In the genomic region with DNA sequence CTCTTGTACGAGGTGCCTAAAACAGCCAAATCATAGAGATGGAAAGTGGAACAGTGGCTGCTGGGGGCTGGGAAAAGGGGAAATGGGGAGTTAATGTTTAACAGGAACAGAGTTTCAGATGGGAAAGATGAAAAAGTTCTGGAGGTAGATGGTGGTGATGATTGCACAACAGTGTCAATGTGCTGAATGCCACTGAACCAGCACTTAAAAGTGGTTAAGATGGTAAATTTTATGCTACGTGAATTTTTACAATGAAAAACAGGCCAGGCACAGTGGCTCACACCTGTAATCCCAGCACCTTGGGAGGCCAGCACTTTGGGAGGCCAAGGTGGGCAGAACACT, we compare ENCODE assay signal across 22 cellular contexts.
DNase-seq lines count a peak whose midpoint lies in the region; ATAC-seq, FAIRE-seq and TF ChIP-seq lines count a peak whose summit lies in the region.
"Had no signal": no experiment of that assay in that cellular context is flagged by ENCODE, and none has a peak within 500 bp of the region (broad histone marks: within the 10 kb centered on the region; RNA-seq: fewer than 3 reads in every experiment).

No MANE protein-coding gene starts in this region.

- POLR2A ChIA-PET in K562 (lab: Yijun Ruan, JAX) = no interaction called here

- no peak overlapping the region for H3K4me2 ChIP-seq in K562 (ENCODE audit: insufficient read depth, low read length)
- H3K4me2 ChIP-seq: SK-N-SH had no signal

- no peaks in the 10 kb centered on the region for H3K4me1 ChIP-seq in K562 (replicated peaks in 1 of 2; ENCODE audit: control insufficient read depth in 2 of 2, insufficient read depth in 2 of 2, low read length in 2 of 2)
- H3K4me1 ChIP-seq in liver (ENCODE audit: control insufficient read depth in 4 of 4, insufficient read depth in 4 of 4, low read length in 3 of 4) = peaks cover 4 to 17% (median 14%) of the 10 kb centered on the region in 4 donors
- H3K4me1 ChIP-seq: Caco-2 had no signal

- H3K9ac ChIP-seq in K562 (ENCODE audit: insufficient read depth in 1 of 2, low read depth in 2 of 2, low read length in 2 of 2) (no peak overlapping the region), liver (ENCODE audit: low read depth in 1 of 2, low read length in 2 of 2) (no peak overlapping the region)
- H3K9ac ChIP-seq: SK-N-SH had no signal

- no peak for TF ChIP-seq POLR2A in K562 (conservative IDR thresholded peaks at IDR 0.05)

- TF ChIP-seq EP300 in K562 (IDR thresholded peaks at IDR 0.05; ENCODE audit: low read length) = no peak

- H3K4me3 ChIP-seq in K562 (no peak overlapping the region), liver (ENCODE audit: low read depth in 1 of 3, low read length in 3 of 3) (peak overlapping the region in 2 of 3 donors; percentile 10 to 39)

- BruUV-seq in K562 (replicated peaks; lab: Mats Ljungman, UMichigan) = no TSS peak

- no peaks in the 10 kb centered on the region for H3K9me1 ChIP-seq in K562 (ENCODE audit: control insufficient read depth, insufficient read depth, low read length)

- no peaks in the 10 kb centered on the region for H4K20me1 ChIP-seq in K562 (replicated peaks; ENCODE audit: control insufficient read depth, insufficient read depth, low read length)

- FAIRE-seq in K562 (lab: Jason Lieb, UNC) = no peak

- CTCF ChIA-PET in K562 (lab: Yijun Ruan, JAX; ENCODE audit: low intra/inter-chr PET ratio) = no interaction called here

- H3K9me3 ChIP-seq in K562 (replicated peaks; ENCODE audit: control insufficient read depth, insufficient read depth, low read depth, low read length) (no peaks in the 10 kb centered on the region), liver (ENCODE audit: control insufficient read depth in 4 of 4, low read length in 3 of 4) (no peaks in the 10 kb centered on the region)
- H3K9me3 ChIP-seq: Caco-2, SK-N-SH had no signal

- in situ Hi-C loops in K562 (cut with MboI) = no loop called here

- WGBS in K562 (ENCODE audit: insufficient coverage, low coverage, missing lambda C conversion rate) = 0% methylated on average over 2 of the region's 2 CpGs
- WGBS in liver = 29% methylated on average over 2 of the region's 2 CpGs

- no peaks in the 10 kb centered on the region for H3K79me2 ChIP-seq in K562 (ENCODE audit: control insufficient read depth, insufficient read depth, low read length)

- H3K27me3 ChIP-seq in K562 (ENCODE audit: control insufficient read depth in 2 of 2, insufficient read depth in 2 of 2, low read length in 2 of 2) (peaks cover 0 to 9% of the 10 kb centered on the region in 2 experiments; a peak in 2 of 5 replicates), liver (ENCODE audit: control insufficient read depth in 4 of 4, insufficient read depth in 4 of 4, low read length in 3 of 4) (no peaks in the 10 kb centered on the region)

- intact Hi-C loops in K562 (cut with micrococcal nuclease) = no loop called here

- no peak overlapping the region for H3K27ac ChIP-seq in K562 (ENCODE audit: extremely low read depth, low read depth, low read length)
- H3K27ac ChIP-seq in liver (ENCODE audit: low read depth in 1 of 2, low read length in 2 of 2) = peak overlapping the region; percentile 21 to 72

- H3K36me3 ChIP-seq in K562 (ENCODE audit: control insufficient read depth, insufficient read depth, low read length) (no peaks in the 10 kb centered on the region), liver (ENCODE audit: control insufficient read depth in 4 of 4, insufficient read depth in 3 of 4, low read depth in 1 of 4, low read length in 3 of 4) (no peaks in the 10 kb centered on the region)

- TF ChIP-seq CTCF in K562 (IDR thresholded peaks at IDR 0.05 in 2 of 3, conservative IDR thresholded peaks at IDR 0.05 in 1 of 3; ENCODE audit: insufficient read depth in 2 of 3, low read depth in 1 of 3, low read length in 3 of 3) (no peak), liver (IDR thresholded peaks at IDR 0.05; ENCODE audit: low read depth, low read length, missing input control) (no peak)

- TF ChIP-seq RAD21 in K562 (CRISPR knock-in tag; conservative IDR thresholded peaks at IDR 0.05 in 1 of 2, IDR thresholded peaks at IDR 0.05 in 1 of 2) (no peak), liver (IDR thresholded peaks at IDR 0.05) (no peak)

- ATAC-seq in HG02759 (IDR thresholded peaks at IDR 0.05; ENCODE audit: unreplicated experiment) = peak; percentile 3
- ATAC-seq in K562 = no peak
- ATAC-seq in GM21526 (IDR thresholded peaks at IDR 0.05; ENCODE audit: low FRiP score, unreplicated experiment) = no peak
- ATAC-seq: HCT116, Panc1 had no signal

- DNase-seq in K562 (ENCODE audit: extremely low read depth in 1 of 4, low spot score in 3 of 4) = no peak
- DNase-seq in cerebellar nuclear complex (lab: John Stamatoyannopoulos, UW) = no peak
- DNase-seq in T-helper 1 cell = no peak
- no peak for DNase-seq in activated naive CD4-positive, alpha-beta T cell treated with anti-CD3 and anti-CD28 coated beads, Interleukin-2, amount 50 U/mL, for 16 hours
- DNase-seq: CD4-positive, alpha-beta memory T cell; DMS 273 treated with DMSO at 0.1 percent for 48 hours; DMS79 treated with DMSO at 0.1 percent for 48 hours; GOT3; KG1; NCI-H1105; NCI-H2029; NCI-H226; NCI-H524; NCI-H774; SIG-M5; SK-N-SH had no signal

- H2AFZ ChIP-seq in K562 (ENCODE audit: low read depth, low read length) = no peak overlapping the region

TF ChIP-seq in K562, 482 proteins besides CTCF, POLR2A, EP300 and RAD21:
- TF ChIP-seq CEBPB (tag; IDR thresholded peaks at IDR 0.05) = 0 out of 2 replicates have a peak, but pooled peaks have one; percentile 43
- TF ChIP-seq FOXP1 (CRISPR knock-in tag; IDR thresholded peaks at IDR 0.05) = no peak
- TF ChIP-seq CEBPG (CRISPR knock-in tag; IDR thresholded peaks at IDR 0.05) = no peak
- 0 out of 4 replicates have a peak, but pooled peaks of 1 of the 2 experiments have one; percentile 27 for TF ChIP-seq CEBPG (tag; conservative IDR thresholded peaks at IDR 0.05 in 1 of 2, IDR thresholded peaks at IDR 0.05 in 1 of 2)

TF ChIP-seq in liver, 16 proteins besides CTCF, POLR2A, EP300 and RAD21:
- TF ChIP-seq JUND (IDR thresholded peaks at IDR 0.05) (no peak), EGR1 (IDR thresholded peaks at IDR 0.05; ENCODE audit: low read depth in 2 of 2) (no peak), FOXA1 (IDR thresholded peaks at IDR 0.05) (no peak), SP1 (IDR thresholded peaks at IDR 0.05) (peak; percentile 55), RXRA (IDR thresholded peaks at IDR 0.05) (peak; percentile 96 to 97), YY1 (IDR thresholded peaks at IDR 0.05) (peak; percentile 57), HNF4A (conservative IDR thresholded peaks at IDR 0.05) (peak; percentile 25 to 45), FOXA2 (IDR thresholded peaks at IDR 0.05) (no peak), HNF4G (IDR thresholded peaks at IDR 0.05) (no peak)
- TF ChIP-seq, protein P1, sequence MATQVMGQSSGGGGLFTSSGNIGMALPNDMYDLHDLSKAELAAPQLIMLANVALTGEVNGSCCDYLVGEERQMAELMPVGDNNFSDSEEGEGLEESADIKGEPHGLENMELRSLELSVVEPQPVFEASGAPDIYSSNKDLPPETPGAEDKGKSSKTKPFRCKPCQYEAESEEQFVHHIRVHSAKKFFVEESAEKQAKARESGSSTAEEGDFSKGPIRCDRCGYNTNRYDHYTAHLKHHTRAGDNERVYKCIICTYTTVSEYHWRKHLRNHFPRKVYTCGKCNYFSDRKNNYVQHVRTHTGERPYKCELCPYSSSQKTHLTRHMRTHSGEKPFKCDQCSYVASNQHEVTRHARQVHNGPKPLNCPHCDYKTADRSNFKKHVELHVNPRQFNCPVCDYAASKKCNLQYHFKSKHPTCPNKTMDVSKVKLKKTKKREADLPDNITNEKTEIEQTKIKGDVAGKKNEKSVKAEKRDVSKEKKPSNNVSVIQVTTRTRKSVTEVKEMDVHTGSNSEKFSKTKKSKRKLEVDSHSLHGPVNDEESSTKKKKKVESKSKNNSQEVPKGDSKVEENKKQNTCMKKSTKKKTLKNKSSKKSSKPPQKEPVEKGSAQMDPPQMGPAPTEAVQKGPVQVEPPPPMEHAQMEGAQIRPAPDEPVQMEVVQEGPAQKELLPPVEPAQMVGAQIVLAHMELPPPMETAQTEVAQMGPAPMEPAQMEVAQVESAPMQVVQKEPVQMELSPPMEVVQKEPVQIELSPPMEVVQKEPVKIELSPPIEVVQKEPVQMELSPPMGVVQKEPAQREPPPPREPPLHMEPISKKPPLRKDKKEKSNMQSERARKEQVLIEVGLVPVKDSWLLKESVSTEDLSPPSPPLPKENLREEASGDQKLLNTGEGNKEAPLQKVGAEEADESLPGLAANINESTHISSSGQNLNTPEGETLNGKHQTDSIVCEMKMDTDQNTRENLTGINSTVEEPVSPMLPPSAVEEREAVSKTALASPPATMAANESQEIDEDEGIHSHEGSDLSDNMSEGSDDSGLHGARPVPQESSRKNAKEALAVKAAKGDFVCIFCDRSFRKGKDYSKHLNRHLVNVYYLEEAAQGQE (IDR thresholded peaks at IDR 0.05) = peak; percentile 35
- TF ChIP-seq, protein P2, sequence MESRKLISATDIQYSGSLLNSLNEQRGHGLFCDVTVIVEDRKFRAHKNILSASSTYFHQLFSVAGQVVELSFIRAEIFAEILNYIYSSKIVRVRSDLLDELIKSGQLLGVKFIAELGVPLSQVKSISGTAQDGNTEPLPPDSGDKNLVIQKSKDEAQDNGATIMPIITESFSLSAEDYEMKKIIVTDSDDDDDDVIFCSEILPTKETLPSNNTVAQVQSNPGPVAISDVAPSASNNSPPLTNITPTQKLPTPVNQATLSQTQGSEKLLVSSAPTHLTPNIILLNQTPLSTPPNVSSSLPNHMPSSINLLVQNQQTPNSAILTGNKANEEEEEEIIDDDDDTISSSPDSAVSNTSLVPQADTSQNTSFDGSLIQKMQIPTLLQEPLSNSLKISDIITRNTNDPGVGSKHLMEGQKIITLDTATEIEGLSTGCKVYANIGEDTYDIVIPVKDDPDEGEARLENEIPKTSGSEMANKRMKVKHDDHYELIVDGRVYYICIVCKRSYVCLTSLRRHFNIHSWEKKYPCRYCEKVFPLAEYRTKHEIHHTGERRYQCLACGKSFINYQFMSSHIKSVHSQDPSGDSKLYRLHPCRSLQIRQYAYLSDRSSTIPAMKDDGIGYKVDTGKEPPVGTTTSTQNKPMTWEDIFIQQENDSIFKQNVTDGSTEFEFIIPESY (IDR thresholded peaks at IDR 0.05) = no peak
